In genomic region chr17:77437747-77438146, GRCh38 we compare ENCODE assay signal across 1 cellular context.
TF ChIP-seq lines count a peak whose summit lies in the region.

No MANE protein-coding gene starts in this region.

TF ChIP-seq in GM23338, 12 proteins besides CTCF, POLR2A, EP300 and RAD21 (continued from another document):
- no peak for TF ChIP-seq ZNF462 (CRISPR knock-in tag; IDR thresholded peaks at IDR 0.05)
- TF ChIP-seq, protein P1, sequence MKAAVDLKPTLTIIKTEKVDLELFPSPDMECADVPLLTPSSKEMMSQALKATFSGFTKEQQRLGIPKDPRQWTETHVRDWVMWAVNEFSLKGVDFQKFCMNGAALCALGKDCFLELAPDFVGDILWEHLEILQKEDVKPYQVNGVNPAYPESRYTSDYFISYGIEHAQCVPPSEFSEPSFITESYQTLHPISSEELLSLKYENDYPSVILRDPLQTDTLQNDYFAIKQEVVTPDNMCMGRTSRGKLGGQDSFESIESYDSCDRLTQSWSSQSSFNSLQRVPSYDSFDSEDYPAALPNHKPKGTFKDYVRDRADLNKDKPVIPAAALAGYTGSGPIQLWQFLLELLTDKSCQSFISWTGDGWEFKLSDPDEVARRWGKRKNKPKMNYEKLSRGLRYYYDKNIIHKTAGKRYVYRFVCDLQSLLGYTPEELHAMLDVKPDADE (IDR thresholded peaks at IDR 0.05): no peak
- TF ChIP-seq, protein P2, sequence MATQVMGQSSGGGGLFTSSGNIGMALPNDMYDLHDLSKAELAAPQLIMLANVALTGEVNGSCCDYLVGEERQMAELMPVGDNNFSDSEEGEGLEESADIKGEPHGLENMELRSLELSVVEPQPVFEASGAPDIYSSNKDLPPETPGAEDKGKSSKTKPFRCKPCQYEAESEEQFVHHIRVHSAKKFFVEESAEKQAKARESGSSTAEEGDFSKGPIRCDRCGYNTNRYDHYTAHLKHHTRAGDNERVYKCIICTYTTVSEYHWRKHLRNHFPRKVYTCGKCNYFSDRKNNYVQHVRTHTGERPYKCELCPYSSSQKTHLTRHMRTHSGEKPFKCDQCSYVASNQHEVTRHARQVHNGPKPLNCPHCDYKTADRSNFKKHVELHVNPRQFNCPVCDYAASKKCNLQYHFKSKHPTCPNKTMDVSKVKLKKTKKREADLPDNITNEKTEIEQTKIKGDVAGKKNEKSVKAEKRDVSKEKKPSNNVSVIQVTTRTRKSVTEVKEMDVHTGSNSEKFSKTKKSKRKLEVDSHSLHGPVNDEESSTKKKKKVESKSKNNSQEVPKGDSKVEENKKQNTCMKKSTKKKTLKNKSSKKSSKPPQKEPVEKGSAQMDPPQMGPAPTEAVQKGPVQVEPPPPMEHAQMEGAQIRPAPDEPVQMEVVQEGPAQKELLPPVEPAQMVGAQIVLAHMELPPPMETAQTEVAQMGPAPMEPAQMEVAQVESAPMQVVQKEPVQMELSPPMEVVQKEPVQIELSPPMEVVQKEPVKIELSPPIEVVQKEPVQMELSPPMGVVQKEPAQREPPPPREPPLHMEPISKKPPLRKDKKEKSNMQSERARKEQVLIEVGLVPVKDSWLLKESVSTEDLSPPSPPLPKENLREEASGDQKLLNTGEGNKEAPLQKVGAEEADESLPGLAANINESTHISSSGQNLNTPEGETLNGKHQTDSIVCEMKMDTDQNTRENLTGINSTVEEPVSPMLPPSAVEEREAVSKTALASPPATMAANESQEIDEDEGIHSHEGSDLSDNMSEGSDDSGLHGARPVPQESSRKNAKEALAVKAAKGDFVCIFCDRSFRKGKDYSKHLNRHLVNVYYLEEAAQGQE (IDR thresholded peaks at IDR 0.05; ENCODE audit: unreplicated experiment): no peak
- TF ChIP-seq ZNF331 (CRISPR knock-in tag; IDR thresholded peaks at IDR 0.05; ENCODE audit: low read depth): no peak
- no peak for TF ChIP-seq NANOG (IDR thresholded peaks at IDR 0.05; ENCODE audit: borderline replicate concordance)
- no peak for TF ChIP-seq CREB1 (CRISPR knock-in tag; IDR thresholded peaks at IDR 0.05; ENCODE audit: low read depth)
- no peak for TF ChIP-seq STAT1 (IDR thresholded peaks at IDR 0.05; ENCODE audit: unreplicated experiment)
- TF ChIP-seq ZNF114 (CRISPR knock-in tag; IDR thresholded peaks at IDR 0.05): no peak
